ENCODE assay signal across 18 cellular contexts in genomic region chr1:233393084-233393840, GRCh38.
"Had no signal": no experiment of that assay in that cellular context is flagged by ENCODE, and none has a peak within 500 bp of the region (broad histone marks: within the 10 kb centered on the region; RNA-seq: fewer than 3 reads in every experiment).

No MANE protein-coding gene starts in this region.

- H3K27me3 ChIP-seq: vagina had no signal

- H3K4me1 Mint-ChIP-seq: activated CD4-positive, alpha-beta T cell treated with anti-CD3 and anti-CD28 coated beads, Interleukin-2, amount 10 ng/mL, durations not matched to agents 7 days and 5 days had no signal

- H3K27ac Mint-ChIP-seq: activated CD4-positive, alpha-beta T cell treated with anti-CD3 and anti-CD28 coated beads, Interleukin-2, amount 10 ng/mL, durations not matched to agents 7 days and 5 days; activated naive CD4-positive, alpha-beta T cell treated with anti-CD3 and anti-CD28 coated beads, Interleukin-2, amount 50 U/mL, for 72 hours; activated T-cell treated with anti-CD3 and anti-CD28 coated beads, Interleukin-2, amount 50 U/mL, for 72 hours; natural killer cell treated with Interleukin-12 subunit alpha and Interleukin-12 subunit beta and Interleukin-15 and Interleukin-18, amount 100 ng/mL, for 72 hours had no signal

- H3K4me3 Mint-ChIP-seq: activated CD4-positive, alpha-beta T cell treated with anti-CD3 and anti-CD28 coated beads, Interleukin-2, amount 10 ng/mL, durations not matched to agents 7 days and 5 days; activated T-cell treated with anti-CD3 and anti-CD28 coated beads, Interleukin-2, amount 50 U/mL, for 72 hours; natural killer cell treated with Interleukin-12 subunit alpha and Interleukin-12 subunit beta and Interleukin-15 and Interleukin-18, amount 100 ng/mL, for 72 hours had no signal

- H3K36me3 Mint-ChIP-seq: activated naive CD4-positive, alpha-beta T cell treated with anti-CD3 and anti-CD28 coated beads, Interleukin-2, amount 50 U/mL, for 72 hours; natural killer cell treated with Interleukin-12 subunit alpha and Interleukin-12 subunit beta and Interleukin-15 and Interleukin-18, amount 100 ng/mL, for 72 hours had no signal

- H3K36me3 ChIP-seq: tibial artery, vagina had no signal

- H3K4me1 ChIP-seq: tibial artery, vagina had no signal

- ATAC-seq: activated naive CD4-positive, alpha-beta T cell treated with anti-CD3 and anti-CD28 coated beads, Interleukin-2, amount 50 U/mL, for 72 hours; activated T-cell treated with anti-CD3 and anti-CD28 coated beads, Interleukin-2, amount 50 U/mL, for 72 hours; natural killer cell treated with Interleukin-12 subunit alpha and Interleukin-12 subunit beta and Interleukin-15 and Interleukin-18, amount 100 ng/mL, for 72 hours had no signal

- H3K9me3 ChIP-seq: tibial artery, vagina had no signal

- H3K4me3 ChIP-seq: skin epidermis, tibial artery, vagina had no signal

- H3K9me3 Mint-ChIP-seq: activated CD4-positive, alpha-beta T cell treated with anti-CD3 and anti-CD28 coated beads, Interleukin-2, amount 10 ng/mL, durations not matched to agents 7 days and 5 days; activated naive CD4-positive, alpha-beta T cell treated with anti-CD3 and anti-CD28 coated beads, Interleukin-2, amount 50 U/mL, for 72 hours; activated T-cell treated with anti-CD3 and anti-CD28 coated beads, Interleukin-2, amount 50 U/mL, for 72 hours; natural killer cell treated with Interleukin-12 subunit alpha and Interleukin-12 subunit beta and Interleukin-15 and Interleukin-18, amount 100 ng/mL, for 72 hours had no signal

- DNase-seq: activated CD4-positive, alpha-beta T cell treated with anti-CD3 and anti-CD28 coated beads, Interleukin-2, amount 10 ng/mL, durations not matched to agents 7 days and 5 days; activated CD8-positive, alpha-beta memory T cell treated with anti-CD3 and anti-CD28 coated beads, Interleukin-2, amount 50 U/mL, for 48 hours; activated gamma-delta T cell; activated T-cell treated with anti-CD3 and anti-CD28 coated beads, Interleukin-2, amount 50 U/mL, for 72 hours; central memory CD4-positive, alpha-beta T cell; cortex of kidney; effector CD8-positive, alpha-beta T cell; foreskin fibroblast; kidney glomerular epithelial cell; mesendoderm; posterior cingulate gyrus; stimulated activated CD4-positive, alpha-beta T cell treated with anti-CD3 and anti-CD28 coated beads, Interleukin-4, amount 100 ng/mL, for 24 hours; stimulated activated naive CD4-positive, alpha-beta T cell; tibial artery had no signal
